ENCODE assay signal across 10 cellular contexts in genomic region chr11:43923327-43924111, GRCh38. TPM values are rescaled to one million over a fixed set of nuclear protein-coding genes. Genes with fewer than 3 reads are reported as not detected.
DNase-seq lines count a peak whose midpoint lies in the region; ATAC-seq and TF ChIP-seq lines count a peak whose summit lies in the region.
"Had no signal": no experiment of that assay in that cellular context is flagged by ENCODE, and none has a peak within 500 bp of the region (broad histone marks: within the 10 kb centered on the region; RNA-seq: fewer than 3 reads in every experiment).

No MANE protein-coding gene starts in this region.

- H3K4me1 Mint-ChIP-seq in HFFc6 (ENCODE audit: low read depth): peaks cover 46% of the 10 kb centered on the region

- no peak for TF ChIP-seq CTCF in HFFc6 (IDR thresholded peaks at IDR 0.05)
- TF ChIP-seq CTCF in smooth muscle cell (IDR thresholded peaks at IDR 0.05; ENCODE audit: borderline replicate concordance, insufficient read depth, poor library complexity, severe bottlenecking): no peak

- H3K27me3 Mint-ChIP-seq in HFFc6 (ENCODE audit: insufficient read depth): peaks cover 5% of the 10 kb centered on the region
- H3K27me3 Mint-ChIP-seq: activated T-helper 17 cell treated with anti-CD3 and anti-CD28 coated beads, Interleukin-2, amount 50 U/mL, for 72 hours had no signal

- H3K27ac ChIP-seq in cingulate gyrus (ENCODE audit: low read depth, low read length) (peak overlapping the region; percentile 87), layer of hippocampus (ENCODE audit: low read depth, low read length) (peak overlapping the region; percentile 89), smooth muscle cell (ENCODE audit: low read depth) (peak overlapping the region; percentile 98)

- WGBS in smooth muscle cell (ENCODE audit: low lambda C conversion rate): 20% methylated on average over 8 of the region's 8 CpGs

- peak overlapping the region; percentile 92 for H3K9ac ChIP-seq in smooth muscle cell (ENCODE audit: low read depth)

- H3K27ac Mint-ChIP-seq in HFFc6: peak overlapping the region; percentile 70
- H3K27ac Mint-ChIP-seq: activated T-helper 17 cell treated with anti-CD3 and anti-CD28 coated beads, Interleukin-2, amount 50 U/mL, for 72 hours had no signal

- H3K4me3 Mint-ChIP-seq in HFFc6: no peak overlapping the region
- H3K4me3 Mint-ChIP-seq: activated T-helper 17 cell treated with anti-CD3 and anti-CD28 coated beads, Interleukin-2, amount 50 U/mL, for 72 hours had no signal

- DNase-seq in HFFc6 (peak; percentile 32), smooth muscle cell (lab: John Stamatoyannopoulos, UW; ENCODE audit: unreplicated experiment) (no peak), DMS79 treated with DMSO at 0.1 percent for 48 hours (lab: John Stamatoyannopoulos, UW) (no peak)
- DNase-seq: NCI-H524 had no signal

- no peaks in the 10 kb centered on the region for H3K9me3 Mint-ChIP-seq in HFFc6
- H3K9me3 Mint-ChIP-seq: activated T-helper 17 cell treated with anti-CD3 and anti-CD28 coated beads, Interleukin-2, amount 50 U/mL, for 72 hours had no signal

- H3K27me3 ChIP-seq in layer of hippocampus (ENCODE audit: control insufficient read depth, insufficient read depth, low read length): no peaks in the 10 kb centered on the region
- H3K27me3 ChIP-seq in smooth muscle cell (ENCODE audit: low read depth): no peaks in the 10 kb centered on the region

- H3K4me1 ChIP-seq in smooth muscle cell (ENCODE audit: low read depth): peaks cover 22% of the 10 kb centered on the region

- H3K4me3 ChIP-seq in smooth muscle cell: no peak overlapping the region

- ATAC-seq in GM21447 (IDR thresholded peaks at IDR 0.05; ENCODE audit: unreplicated experiment) (no peak), GM18498 (IDR thresholded peaks at IDR 0.05; ENCODE audit: unreplicated experiment) (no peak), HG02852 (IDR thresholded peaks at IDR 0.05; ENCODE audit: unreplicated experiment) (no peak)
- ATAC-seq: activated T-helper 17 cell treated with anti-CD3 and anti-CD28 coated beads, Interleukin-2, amount 50 U/mL, for 72 hours had no signal

- H2AFZ ChIP-seq in smooth muscle cell (ENCODE audit: low read depth): no peak overlapping the region

- H4K20me1 ChIP-seq in smooth muscle cell (ENCODE audit: low read depth): no peaks in the 10 kb centered on the region

- peak overlapping the region; percentile 60 for H3K4me2 ChIP-seq in smooth muscle cell

- peaks cover 18% of the 10 kb centered on the region for H3F3A ChIP-seq in smooth muscle cell (ENCODE audit: low read depth)

- H3K9me3 ChIP-seq in smooth muscle cell (replicated peaks; ENCODE audit: low read depth): no peaks in the 10 kb centered on the region

- peaks cover 20% of the 10 kb centered on the region for H3K36me3 Mint-ChIP-seq in HFFc6 (ENCODE audit: low read depth)

- H3K36me3 ChIP-seq in smooth muscle cell (ENCODE audit: low read depth): no peaks in the 10 kb centered on the region

- no peaks in the 10 kb centered on the region for H3K79me2 ChIP-seq in smooth muscle cell (ENCODE audit: low read depth)

RNA-seq across cellular contexts. Expression of gene C11orf96, which starts 18.9 kb away (rescaled TPM):
- under 1 TPM; 0.23 to 0.37 (median 0.33) TPM for total RNA-seq in HFFc6 (2021; fragmentation: NEBNext Ultra II Directional; extraction: Animal tissue kit (Norgen Biotek cat#: 25700))
- total RNA-seq in smooth muscle cell: 39.9 and 50.5 TPM in 2 replicates
- polyA plus RNA-seq in smooth muscle cell: 22.1 and 24.3 TPM in 2 replicates

RNA-seq across cellular contexts. Expression of gene ALKBH3, which starts 42.9 kb away (rescaled TPM):
- total RNA-seq in HFFc6 (2021; fragmentation: NEBNext Ultra II Directional; extraction: Animal tissue kit (Norgen Biotek cat#: 25700)): 10 to 100 TPM; 24.0 to 35.9 (median 31.5) TPM
- total RNA-seq in smooth muscle cell: 31.7 and 34.3 TPM in 2 replicates
- 29.9 and 37.1 TPM in 2 replicates for polyA plus RNA-seq in smooth muscle cell

Comparison
In these comparisons a context has a peak if more than half of its experiments do, and no peak if none do; other contexts are left out.
1. RNA of gene C11orf96, which starts 18.9 kb away (total RNA-seq): 39.9 to 50.5 TPM in smooth muscle cell; 0.23 to 0.37 TPM in HFFc6; every median in the first group is over 10 times any median in the second.
2. Peak in every context shown above with its lines, with median percentiles within 50 percentile points of each other: H3K27ac ChIP-seq.